ENCODE assay signal across 30 cellular contexts in genomic region chr20:24452498-24453133, GRCh38. TPM values are rescaled to one million over a fixed set of nuclear protein-coding genes. Genes with fewer than 3 reads are reported as not detected.
"Had no signal": no experiment of that assay in that cellular context is flagged by ENCODE, and none has a peak within 500 bp of the region (broad histone marks: within the 10 kb centered on the region; RNA-seq: fewer than 3 reads in every experiment).

No MANE protein-coding gene starts in this region.

- ATAC-seq: activated T-helper 17 cell treated with anti-CD3 and anti-CD28 coated beads, Interleukin-2, amount 50 U/mL, for 72 hours; naive thymus-derived CD8-positive, alpha-beta T cell; stimulated activated naive B cell treated with anti-CD40 and anti-IgM and Interleukin-4, amounts not matched to agents 10 μg/mL and 1 μg/mL and 100 μg/mL, for 72 hours; WTC11 had no signal

- H3K9me3 ChIP-seq: esophagus squamous epithelium, heart right ventricle, neutrophil, sigmoid colon, tibial nerve had no signal

- DNase-seq: activated CD4-positive, alpha-beta memory T cell treated with anti-CD3 and anti-CD28 coated beads, Interleukin-2, amount 10 ng/mL, durations not matched to agents 7 days and 5 days; activated CD4-positive, alpha-beta T cell treated with anti-CD3 and anti-CD28 coated beads for 1 hour; activated CD4-positive, alpha-beta T cell treated with anti-CD3 and anti-CD28 coated beads, Interleukin-2, amount 10 ng/mL, durations not matched to agents 7 days and 5 days; activated CD8-positive, alpha-beta memory T cell treated with anti-CD3 and anti-CD28 coated beads, Interleukin-2, amount 50 U/mL, for 48 hours; activated gamma-delta T cell treated with Interleukin-2 at 50 U/mL for 16 hours; activated naive CD4-positive, alpha-beta T cell treated with anti-CD3 and anti-CD28 coated beads, Interleukin-2, amount 50 U/mL, for 16 hours; activated T-cell treated with anti-CD3 and anti-CD28 coated beads, Interleukin-2, amount 50 U/mL, for 24 hours; amniotic stem cell; caudate nucleus; dermis blood vessel endothelial cell; effector CD4-positive, alpha-beta T cell; esophagus squamous epithelium; foreskin melanocyte; heart right ventricle; midbrain; naive thymus-derived CD8-positive, alpha-beta T cell; sigmoid colon; small intestine; stimulated activated CD4-positive, alpha-beta T cell treated with anti-CD3 and anti-CD28 coated beads, Interleukin-4, amount 100 ng/mL, for 24 hours; stimulated activated naive B cell treated with anti-CD40 and anti-IgM and Interleukin-4, amounts not matched to agents 10 μg/mL and 1 μg/mL and 100 μg/mL, for 72 hours; T-helper 2 cell had no signal

- H3K27ac ChIP-seq: epithelial cell of prostate, esophagus squamous epithelium, heart right ventricle, neutrophil, sigmoid colon, tibial nerve had no signal

- H3K4me3 ChIP-seq: esophagus squamous epithelium, heart right ventricle, sigmoid colon, tibial nerve had no signal

- H3K27me3 ChIP-seq: tibial nerve had no signal

- FAIRE-seq: astrocyte, endometrium, small intestine, urothelium cell line had no signal

- H3K36me3 ChIP-seq: esophagus squamous epithelium, heart right ventricle, neutrophil, sigmoid colon, tibial nerve had no signal

- H3K4me1 ChIP-seq: esophagus squamous epithelium, heart right ventricle, sigmoid colon, tibial nerve had no signal

RNA-seq across cellular contexts. Expression of gene SYNDIG1, which starts 16.8 kb away (rescaled TPM):
- total RNA-seq: activated CD4-positive, alpha-beta memory T cell treated with anti-CD3 and anti-CD28 coated beads, Interleukin-2, amount 10 ng/mL, durations not matched to agents 7 days and 5 days; activated CD4-positive, alpha-beta T cell treated with anti-CD3 and anti-CD28 coated beads, Interleukin-2, amount 10 ng/mL, durations not matched to agents 7 days and 5 days; activated T-helper 17 cell treated with anti-CD3 and anti-CD28 coated beads, Interleukin-2, amount 50 U/mL, for 72 hours; esophagus squamous epithelium; glomerular endothelial cell; naive thymus-derived CD8-positive, alpha-beta T cell had no signal
- polyA plus RNA-seq: naive thymus-derived CD8-positive, alpha-beta T cell had no signal
